Comparison of ENCODE assay signal across 8 cellular contexts in the genomic region with DNA sequence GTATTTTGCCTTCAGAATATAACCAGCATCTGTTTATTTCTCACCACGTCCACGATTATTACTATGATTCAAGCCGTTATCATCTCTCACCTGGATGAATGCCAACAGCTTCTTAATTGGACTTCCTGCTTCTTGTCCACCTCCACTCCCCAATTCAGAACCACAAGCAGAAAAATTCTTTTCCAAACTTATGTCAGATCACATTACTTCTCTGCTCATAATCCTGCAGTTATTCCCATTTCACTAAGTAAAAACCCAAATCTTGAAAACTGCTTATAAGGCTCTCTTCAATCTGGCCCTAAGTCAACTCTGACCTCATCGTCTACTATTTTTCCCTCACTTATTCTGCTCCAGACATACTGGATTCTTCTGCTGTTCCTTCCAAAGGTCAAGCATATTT. TPM values are rescaled to one million over a fixed set of nuclear protein-coding genes. Genes with fewer than 3 reads are reported as not detected.
A peak's percentile ranks its signal among the peaks of the same experiment; 100 is the strongest.
DNase-seq lines count a peak whose midpoint lies in the region; TF ChIP-seq lines count a peak whose summit lies in the region.
"Had no signal": no experiment of that assay in that cellular context is flagged by ENCODE, and none has a peak within 500 bp of the region (broad histone marks: within the 10 kb centered on the region; RNA-seq: fewer than 3 reads in every experiment).

No MANE protein-coding gene starts in this region.

- BruUV-seq in Caco-2 (replicated peaks; lab: Mats Ljungman, UMichigan): no TSS peak

- H3K27ac ChIP-seq in stomach: peak overlapping the region in 4 of 5 donors; percentile 98 to 99 (median 99)
- H3K27ac ChIP-seq in CD8-positive, alpha-beta memory T cell (ENCODE audit: low read depth, low read length): no peak overlapping the region

- intact Hi-C loops in stomach (cut with DNase I; ENCODE audit: low total_unique reads): no loop called here
- intact Hi-C loops in Caco-2 (cut with micrococcal nuclease; ENCODE audit: unreplicated experiment): loop anchor here (5.0 kb wide), 1 partner anchor 79 kb away; no protein-coding TSS in a partner anchor

- WGBS in stomach, 5 donors: 9 to 33% (median 15%) methylated on average over 4 of the region's 4 CpGs

- no peak for TF ChIP-seq CTCF in HFF-Myc (IDR thresholded peaks at IDR 0.05; ENCODE audit: low read depth, low read length, missing control alignments)
- no peak for TF ChIP-seq CTCF in stomach (IDR thresholded peaks at IDR 0.05)
- no peak for TF ChIP-seq CTCF in Caco-2 (IDR thresholded peaks at IDR 0.05; ENCODE audit: insufficient read depth in 1 of 2, low read depth in 1 of 2, low read length in 1 of 2, severe bottlenecking in 1 of 2, unreplicated experiment in 1 of 2)

- POLR2A ChIA-PET in Caco-2 (lab: Charles Lee): no interaction called here
- POLR2A ChIA-PET in CD8-positive, alpha-beta memory T cell (lab: Charles Lee): no interaction called here

- no peak overlapping the region for H3K27ac Mint-ChIP-seq in Caco-2 (ENCODE audit: unreplicated experiment)
- no peak overlapping the region for H3K27ac Mint-ChIP-seq in CD8-positive, alpha-beta memory T cell
- H3K27ac Mint-ChIP-seq: activated CD8-positive, alpha-beta T cell treated with anti-CD3 and anti-CD28 coated beads for 36 hours had no signal

- CTCF ChIA-PET in Caco-2 (lab: Charles Lee): interaction anchor here (1.4 to 2.0 kb wide), 2 partner anchors 12 to 13 kb away, joined by 6 to 12 read pairs; no protein-coding TSS in a partner anchor
- CTCF ChIA-PET in CD8-positive, alpha-beta memory T cell (lab: Charles Lee): interaction anchor here (1.2 to 1.9 kb wide), 4 partner anchors 9 to 135 kb away, joined by 3 to 10 read pairs (median 4); partner anchors contain the start of gene TMEM263

- H3K36me3 ChIP-seq in stomach: peaks cover 0 to 3% (median 0%) of the 10 kb centered on the region in 4 donors
- no peaks in the 10 kb centered on the region for H3K36me3 ChIP-seq in Caco-2 (ENCODE audit: control insufficient read depth, insufficient read depth, low read length)
- H3K36me3 ChIP-seq in CD8-positive, alpha-beta memory T cell (ENCODE audit: insufficient read depth, low read length): no peaks in the 10 kb centered on the region

- H3K4me1 ChIP-seq in stomach (peaks cover 0 to 40% (median 28%) of the 10 kb centered on the region in 4 donors), Caco-2 (peaks cover 11% of the 10 kb centered on the region; the same call in 1 of the 2 replicates)
- peaks cover 22% of the 10 kb centered on the region for H3K4me1 ChIP-seq in CD8-positive, alpha-beta memory T cell (ENCODE audit: insufficient read depth, low read length)

- no peaks in the 10 kb centered on the region for H3K9me3 Mint-ChIP-seq in Caco-2 (ENCODE audit: unreplicated experiment)
- H3K9me3 Mint-ChIP-seq in CD8-positive, alpha-beta memory T cell: no peaks in the 10 kb centered on the region

- H3K27me3 ChIP-seq in stomach (no peaks in the 10 kb centered on the region), Caco-2 (replicated peaks; ENCODE audit: control insufficient read depth, insufficient read depth, low read length) (no peaks in the 10 kb centered on the region)
- no peaks in the 10 kb centered on the region for H3K27me3 ChIP-seq in CD8-positive, alpha-beta memory T cell (ENCODE audit: insufficient read depth, low read length, poor library complexity, severe bottlenecking)

- no peak for TF ChIP-seq POLR2A in stomach (IDR thresholded peaks at IDR 0.05)

- H3K4me1 Mint-ChIP-seq in Caco-2 (ENCODE audit: low read depth, unreplicated experiment): peaks cover 7% of the 10 kb centered on the region
- peaks cover 19 to 31% (median 30%) of the 10 kb centered on the region in 3 donors for H3K4me1 Mint-ChIP-seq in CD8-positive, alpha-beta memory T cell

- H3K4me3 Mint-ChIP-seq in Caco-2 (ENCODE audit: unreplicated experiment): no peak overlapping the region
- H3K4me3 Mint-ChIP-seq in CD8-positive, alpha-beta memory T cell: no peak overlapping the region
- H3K4me3 Mint-ChIP-seq: activated CD8-positive, alpha-beta T cell treated with anti-CD3 and anti-CD28 coated beads for 36 hours had no signal

- peaks cover 8% of the 10 kb centered on the region for H3K36me3 Mint-ChIP-seq in Caco-2 (ENCODE audit: insufficient read depth, unreplicated experiment)
- peaks cover 4 to 11% (median 7%) of the 10 kb centered on the region in 3 donors for H3K36me3 Mint-ChIP-seq in CD8-positive, alpha-beta memory T cell

- no peaks in the 10 kb centered on the region for H3K27me3 Mint-ChIP-seq in Caco-2 (ENCODE audit: insufficient read depth, unreplicated experiment)
- peaks cover 0 to 6% of the 10 kb centered on the region in 2 donors for H3K27me3 Mint-ChIP-seq in CD8-positive, alpha-beta memory T cell
- H3K27me3 Mint-ChIP-seq: activated CD8-positive, alpha-beta T cell treated with anti-CD3 and anti-CD28 coated beads for 36 hours had no signal

- H3K9me3 ChIP-seq in stomach (no peaks in the 10 kb centered on the region), Caco-2 (peaks cover 5% of the 10 kb centered on the region; the same call in 1 of the 2 replicates)
- H3K9me3 ChIP-seq in CD8-positive, alpha-beta memory T cell (ENCODE audit: low read length): no peaks in the 10 kb centered on the region

- TF ChIP-seq EP300 in stomach (IDR thresholded peaks at IDR 0.05): no peak

- no peak for DNase-seq in HFF-Myc (ENCODE audit: extremely low read depth, low read depth)
- peak; percentile 41 for DNase-seq in RPMI7951 (ENCODE audit: low read depth)
- peak; percentile 3 for DNase-seq in foreskin melanocyte
- no peak for DNase-seq in stomach
- DNase-seq in Caco-2: no peak
- DNase-seq in CD8-positive, alpha-beta memory T cell: no peak
- no peak for DNase-seq in Ammon's horn (ENCODE audit: low spot score)

- H3K4me3 ChIP-seq in HFF-Myc (replicated peaks; ENCODE audit: low read depth, low read length) (peak overlapping the region; percentile 90), stomach (peak overlapping the region in 3 of 4 donors; percentile 80 to 93 (median 86)), Caco-2 (ENCODE audit: low read depth, low read length) (no peak overlapping the region)
- H3K4me3 ChIP-seq in CD8-positive, alpha-beta memory T cell (ENCODE audit: low read length): no peak overlapping the region

RNA-seq across cellular contexts. Expression of gene CRY1, which starts 2.0 kb away (rescaled TPM):
- total RNA-seq in RPMI7951 (2014; rRNA removed; shearing (Covaris generic)): 17.2 and 18.2 TPM in 2 replicates
- total RNA-seq in stomach (10 to 100 TPM; 14.0 to 95.1 (median 47.3) TPM), Caco-2 (2022) (19.4 and 22.2 TPM in 2 replicates)
- 10 to 100 TPM in 1 of 3 donors, 1 to 10 TPM in 2; 3.6 to 17.3 (median 8.8) TPM for polyA plus RNA-seq in stomach
- 10 to 100 TPM; 36.6 to 38.8 TPM for total RNA-seq in CD8-positive, alpha-beta memory T cell
- polyA plus RNA-seq in CD8-positive, alpha-beta memory T cell: 29.0 TPM

Comparison
In these comparisons a context has a peak if more than half of its experiments do, and no peak if none do; other contexts are left out.
1. DNase-seq: peak in RPMI7951 (single experiment) and foreskin melanocyte (single experiment); none in HFF-Myc (single experiment), stomach (single experiment), Caco-2 (0 of 2), CD8-positive, alpha-beta memory T cell (0 of 5) and Ammon's horn (single experiment).
2. H3K4me3 ChIP-seq: peak in HFF-Myc (single experiment) and stomach (3 of 4); none in Caco-2 (single experiment) and CD8-positive, alpha-beta memory T cell (single experiment).